Comparison of ENCODE assay signal across 20 cellular contexts in genomic region chr11:31875861-31876625, GRCh38.
DNase-seq lines count a peak whose midpoint lies in the region; ATAC-seq and TF ChIP-seq lines count a peak whose summit lies in the region.
"Had no signal": no experiment of that assay in that cellular context is flagged by ENCODE, and none has a peak within 500 bp of the region (broad histone marks: within the 10 kb centered on the region; RNA-seq: fewer than 3 reads in every experiment).

No MANE protein-coding gene starts in this region.

- H3K4me1 Mint-ChIP-seq in brain = peaks cover 24% of the 10 kb centered on the region
- H3K4me1 Mint-ChIP-seq: activated naive CD4-positive, alpha-beta T cell treated with anti-CD3 and anti-CD28 coated beads, Interleukin-2, amount 10 ng/mL, durations not matched to agents 7 days and 5 days; naive B cell; stimulated activated memory B cell treated with anti-CD40 and anti-IgM and Interleukin-4, amounts not matched to agents 10 μg/mL and 1 μg/mL and 100 μg/mL, for 72 hours had no signal

- peak overlapping the region in 4 of 5 experiments; percentile 27 to 80 (median 40) for H3K27ac Mint-ChIP-seq in brain
- H3K27ac Mint-ChIP-seq: activated naive CD4-positive, alpha-beta T cell treated with anti-CD3 and anti-CD28 coated beads, Interleukin-2, amount 10 ng/mL, durations not matched to agents 7 days and 5 days; naive B cell; stimulated activated memory B cell treated with anti-CD40 and anti-IgM and Interleukin-4, amounts not matched to agents 10 μg/mL and 1 μg/mL and 100 μg/mL, for 72 hours had no signal

- no peaks in the 10 kb centered on the region for H3K9me3 Mint-ChIP-seq in brain
- H3K9me3 Mint-ChIP-seq: activated naive CD4-positive, alpha-beta T cell treated with anti-CD3 and anti-CD28 coated beads, Interleukin-2, amount 10 ng/mL, durations not matched to agents 7 days and 5 days; activated T-cell treated with anti-CD3 and anti-CD28 coated beads, Interleukin-2, amount 50 U/mL, for 4 hours; stimulated activated memory B cell treated with anti-CD40 and anti-IgM and Interleukin-4, amounts not matched to agents 10 μg/mL and 1 μg/mL and 100 μg/mL, for 72 hours had no signal

- peak overlapping the region; percentile 0 to 31 (median 13) for H3K4me3 Mint-ChIP-seq in brain
- H3K4me3 Mint-ChIP-seq: activated naive CD4-positive, alpha-beta T cell treated with anti-CD3 and anti-CD28 coated beads, Interleukin-2, amount 10 ng/mL, durations not matched to agents 7 days and 5 days; activated T-cell treated with anti-CD3 and anti-CD28 coated beads, Interleukin-2, amount 50 U/mL, for 4 hours; naive B cell; stimulated activated memory B cell treated with anti-CD40 and anti-IgM and Interleukin-4, amounts not matched to agents 10 μg/mL and 1 μg/mL and 100 μg/mL, for 72 hours had no signal

- H3K36me3 Mint-ChIP-seq in brain = no peaks in the 10 kb centered on the region
- H3K36me3 Mint-ChIP-seq: activated naive CD4-positive, alpha-beta T cell treated with anti-CD3 and anti-CD28 coated beads, Interleukin-2, amount 10 ng/mL, durations not matched to agents 7 days and 5 days; naive B cell; stimulated activated memory B cell treated with anti-CD40 and anti-IgM and Interleukin-4, amounts not matched to agents 10 μg/mL and 1 μg/mL and 100 μg/mL, for 72 hours had no signal

- no peak for TF ChIP-seq CTCF in brain (conservative IDR thresholded peaks at IDR 0.05)

- peaks cover 3% of the 10 kb centered on the region for H3K27me3 Mint-ChIP-seq in brain

- no peak for ATAC-seq in GM21723 (IDR thresholded peaks at IDR 0.05; ENCODE audit: unreplicated experiment)
- ATAC-seq: activated T-cell treated with anti-CD3 and anti-CD28 coated beads, Interleukin-2, amount 50 U/mL, for 4 hours; stimulated activated memory B cell treated with anti-CD40 and anti-IgM and Interleukin-4, amounts not matched to agents 10 μg/mL and 1 μg/mL and 100 μg/mL, for 72 hours had no signal

- DNase-seq in M059J (ENCODE audit: low read depth) = peak; percentile 42
- DNase-seq in islet precursor cell = peak; percentile 96
- peak; percentile 74 for DNase-seq in retina
- DNase-seq in HuH-7 (ENCODE audit: low spot score) = no peak
- DNase-seq in activated gamma-delta T cell (lab: John Stamatoyannopoulos, UW) = no peak
- DNase-seq: activated naive CD4-positive, alpha-beta T cell treated with anti-CD3 and anti-CD28 coated beads, Interleukin-2, amount 10 ng/mL, durations not matched to agents 7 days and 5 days; activated T-cell treated with anti-CD3 and anti-CD28 coated beads, Interleukin-2, amount 50 U/mL, for 4 hours; amygdala; kidney; mammary epithelial cell; MG63; naive B cell; NCI-H1417 treated with DMSO at 0.1 percent for 48 hours; NCI-H748 treated with DMSO at 0.1 percent for 48 hours; OCI-M1; Right ventricle myocardium superior; stimulated activated CD4-positive, alpha-beta T cell treated with anti-CD3 and anti-CD28 coated beads, Interleukin-1b, Interleukin-23, amount 100 ng/mL, for 48 hours had no signal

Comparison
In these comparisons a context has a peak if more than half of its experiments do, and no peak if none do; other contexts are left out.
1. DNase-seq: peak in M059J (single experiment), islet precursor cell (single experiment) and retina (single experiment); none in HuH-7 (single experiment) and activated gamma-delta T cell (single experiment).